ENCODE assay signal across 18 cellular contexts in genomic region chr4:20987191-20987590, GRCh38.
DNase-seq lines count a peak whose midpoint lies in the region; ATAC-seq, FAIRE-seq and TF ChIP-seq lines count a peak whose summit lies in the region.
"Had no signal": no experiment of that assay in that cellular context is flagged by ENCODE, and none has a peak within 500 bp of the region (broad histone marks: within the 10 kb centered on the region; RNA-seq: fewer than 3 reads in every experiment).

No MANE protein-coding gene starts in this region.

- BruUV-seq in MCF 10A (replicated peaks; lab: Mats Ljungman, UMichigan) (no TSS peak), mammary epithelial cell (replicated peaks; lab: Mats Ljungman, UMichigan) (no TSS peak)

- CTCF ChIA-PET in MCF 10A (lab: Yijun Ruan, JAX), result interaction anchor here (0.7 kb wide), 1 partner anchor 187 kb away, joined by 3 read pairs; no protein-coding TSS in a partner anchor
- CTCF ChIA-PET in mammary epithelial cell (lab: Charles Lee; ENCODE audit: low non-redundant PET), result no interaction called here
- CTCF ChIA-PET in WTC11 (lab: Charles Lee), result interaction anchor here (0.7 to 1.0 kb wide), 3 partner anchors 53 to 259 kb away, joined by 3 to 4 read pairs (median 3); no protein-coding TSS in a partner anchor

- no peak for TF ChIP-seq POLR2A in H54 (IDR thresholded peaks at IDR 0.05; ENCODE audit: low read depth, low read length)

- in situ Hi-C loops in mammary epithelial cell (cut with MboI; ENCODE audit: low sequenced_read_pairs in 2 of 2), result no loop called here

- H2AFZ ChIP-seq in mammary epithelial cell (ENCODE audit: low read depth, low read length), result no peak overlapping the region

- DNase-seq in MCF 10A (ENCODE audit: unreplicated experiment) (peak; percentile 7), mammary epithelial cell (no peak), WTC11 (ENCODE audit: low spot score) (no peak), iPS-NIHi11 (ENCODE audit: low spot score) (peak; percentile 11), NCI-H2081 (lab: John Stamatoyannopoulos, UW) (no peak), H54 (ENCODE audit: insufficient read length, low spot score) (no peak), NOMO-1 treated with DMSO at 0.1 percent for 48 hours (lab: John Stamatoyannopoulos, UW; ENCODE audit: unreplicated experiment) (no peak)
- DNase-seq: 8988T; AML-193; Caco-2; CD8-positive, alpha-beta memory T cell; DMS79; IMR-90; KBM-7 had no signal

- FAIRE-seq in H54 (lab: Jason Lieb, UNC), result no peak
- FAIRE-seq: GM12891, HTR-8/SVneo had no signal

- no peaks in the 10 kb centered on the region for H3K79me2 ChIP-seq in mammary epithelial cell (ENCODE audit: insufficient read depth, low read length)

- no peaks in the 10 kb centered on the region for H4K20me1 ChIP-seq in mammary epithelial cell (ENCODE audit: insufficient read depth, low read length)
- H4K20me1 ChIP-seq: BLaER1 had no signal

- peak; percentile 57 for ATAC-seq in WTC11

- dilution Hi-C loops in mammary epithelial cell (cut with HindIII; ENCODE audit: low sequenced_read_pairs), result no loop called here

- H3K27ac ChIP-seq in mammary epithelial cell (ENCODE audit: insufficient read depth, low read depth, low read length), result no peak overlapping the region
- H3K27ac ChIP-seq: BLaER1 had no signal

- H3K27me3 Mint-ChIP-seq in MCF 10A (ENCODE audit: insufficient read depth, unreplicated experiment) (no peaks in the 10 kb centered on the region), WTC11 (ENCODE audit: low read depth) (peaks cover 26% of the 10 kb centered on the region)

- POLR2A ChIA-PET in MCF 10A (lab: Yijun Ruan, JAX) (no interaction called here), WTC11 (lab: Charles Lee) (interaction anchor here (0.7 kb wide), 1 partner anchor 21 kb away, joined by 6 read pairs; no protein-coding TSS in a partner anchor)

- H3K4me2 ChIP-seq in mammary epithelial cell (ENCODE audit: insufficient read depth, low read depth, low read length), result no peak overlapping the region
- H3K4me2 ChIP-seq: BLaER1 had no signal

- no peaks in the 10 kb centered on the region for H3K36me3 ChIP-seq in mammary epithelial cell (ENCODE audit: insufficient read depth, low read length)
- H3K36me3 ChIP-seq: BLaER1, HAP-1 had no signal

- H3K9ac ChIP-seq in mammary epithelial cell (ENCODE audit: insufficient read depth, low read length), result no peak overlapping the region
- H3K9ac ChIP-seq: BLaER1 had no signal

- no peaks in the 10 kb centered on the region for H3K4me1 ChIP-seq in mammary epithelial cell (ENCODE audit: insufficient read depth, low read length)
- H3K4me1 ChIP-seq: BLaER1, Caco-2, HAP-1 had no signal

- H3K9me3 Mint-ChIP-seq in MCF 10A (ENCODE audit: unreplicated experiment), result peaks cover 8% of the 10 kb centered on the region
- H3K9me3 Mint-ChIP-seq in WTC11, result peaks cover 11% of the 10 kb centered on the region

- 78% methylated on average over 2 of the region's 2 CpGs for WGBS in mammary epithelial cell (ENCODE audit: low coverage, missing lambda C conversion rate)

- H3K4me3 Mint-ChIP-seq in MCF 10A (ENCODE audit: unreplicated experiment), result no peak overlapping the region
- no peak overlapping the region for H3K4me3 Mint-ChIP-seq in WTC11
- H3K4me3 Mint-ChIP-seq: CD8-positive, alpha-beta memory T cell had no signal

- TF ChIP-seq CTCF in MCF 10A (IDR thresholded peaks at IDR 0.05; ENCODE audit: unreplicated experiment) (no peak), mammary epithelial cell (conservative IDR thresholded peaks at IDR 0.05 in 1 of 2, IDR thresholded peaks at IDR 0.05 in 1 of 2; ENCODE audit: extremely low read depth in 1 of 2, insufficient read depth in 1 of 2, low read depth in 1 of 2, low read length in 2 of 2) (no peak), WTC11 (IDR thresholded peaks at IDR 0.05) (no peak)

- H3K27ac Mint-ChIP-seq in MCF 10A (ENCODE audit: low read depth, unreplicated experiment), result no peak overlapping the region
- H3K27ac Mint-ChIP-seq in WTC11, result no peak overlapping the region
- H3K27ac Mint-ChIP-seq: CD8-positive, alpha-beta memory T cell had no signal

- H3K27me3 ChIP-seq in mammary epithelial cell (ENCODE audit: insufficient read depth, low read length), result peaks cover 7% of the 10 kb centered on the region
- H3K27me3 ChIP-seq: BLaER1 had no signal

- H3K36me3 Mint-ChIP-seq in MCF 10A (ENCODE audit: insufficient read depth, unreplicated experiment) (no peaks in the 10 kb centered on the region), WTC11 (no peaks in the 10 kb centered on the region)

- intact Hi-C loops in MCF 10A (cut with micrococcal nuclease), result no loop called here
- intact Hi-C loops in mammary epithelial cell (cut with micrococcal nuclease), result no loop called here

- H3K9me3 ChIP-seq in mammary epithelial cell (replicated peaks; ENCODE audit: insufficient read depth, low read length), result no peaks in the 10 kb centered on the region
- H3K9me3 ChIP-seq: BLaER1, Caco-2, HAP-1 had no signal

- no peaks in the 10 kb centered on the region for H3K4me1 Mint-ChIP-seq in MCF 10A (ENCODE audit: insufficient read depth, unreplicated experiment)
- peaks cover 27% of the 10 kb centered on the region for H3K4me1 Mint-ChIP-seq in WTC11

- H3K4me3 ChIP-seq in mammary epithelial cell (replicated peaks in 1 of 3; ENCODE audit: insufficient read depth in 1 of 3, low read depth in 2 of 3, low read length in 3 of 3), result no peak overlapping the region
- H3K4me3 ChIP-seq: BLaER1, HAP-1 had no signal

TF ChIP-seq in WTC11, 78 proteins besides CTCF, POLR2A, EP300 and RAD21 (continues in another document):
- TF ChIP-seq CBFB (CRISPR knock-in tag; IDR thresholded peaks at IDR 0.05; ENCODE audit: low read depth) (no peak), ELF4 (CRISPR knock-in tag; IDR thresholded peaks at IDR 0.05; ENCODE audit: low read depth) (no peak), ZNF532 (CRISPR knock-in tag; IDR thresholded peaks at IDR 0.05; ENCODE audit: borderline replicate concordance) (no peak), ARID4B (CRISPR knock-in tag; IDR thresholded peaks at IDR 0.05; ENCODE audit: borderline replicate concordance) (no peak)

Comparison
In these comparisons a context has a peak if more than half of its experiments do, and no peak if none do; other contexts are left out.
1. DNase-seq: peak in MCF 10A (single experiment) and iPS-NIHi11 (single experiment); none in mammary epithelial cell (single experiment), WTC11 (single experiment), NCI-H2081 (0 of 2), H54 (single experiment) and NOMO-1 treated with DMSO at 0.1 percent for 48 hours (single experiment).